ENCODE assay signal across 19 cellular contexts in genomic region chr5:94505327-94506080, GRCh38.
DNase-seq lines count a peak whose midpoint lies in the region; ATAC-seq, FAIRE-seq and TF ChIP-seq lines count a peak whose summit lies in the region.
"Had no signal": no experiment of that assay in that cellular context is flagged by ENCODE, and none has a peak within 500 bp of the region (broad histone marks: within the 10 kb centered on the region; RNA-seq: fewer than 3 reads in every experiment).

No MANE protein-coding gene starts in this region.

- H3K9me3 ChIP-seq in osteoblast (ENCODE audit: low read depth, low read length): no peaks in the 10 kb centered on the region
- H3K9me3 ChIP-seq in tibial nerve: no peaks in the 10 kb centered on the region

- no peaks in the 10 kb centered on the region for H3K79me2 ChIP-seq in osteoblast (ENCODE audit: insufficient read depth, low read length)

- peak; percentile 28 for FAIRE-seq in TTC549 (lab: Jason Lieb, UNC)
- FAIRE-seq: GM12892, HepG2 had no signal

- no peak for TF ChIP-seq POLR2A in tibial nerve (IDR thresholded peaks at IDR 0.05)

- no peak for TF ChIP-seq CTCF in osteoblast (IDR thresholded peaks at IDR 0.05; ENCODE audit: extremely low read depth, low read depth, low read length)
- TF ChIP-seq CTCF in tibial nerve (IDR thresholded peaks at IDR 0.05): no peak

- no peak for TF ChIP-seq EP300 in tibial nerve (IDR thresholded peaks at IDR 0.05)

- H4K20me1 ChIP-seq in osteoblast (ENCODE audit: insufficient read depth, low read length): no peaks in the 10 kb centered on the region

- H3K4me2 ChIP-seq in osteoblast (ENCODE audit: insufficient read depth, low read length): peak overlapping the region; percentile 20
- H3K4me2 ChIP-seq: PC-9 had no signal

- H3K27me3 ChIP-seq in osteoblast (ENCODE audit: insufficient read depth, low read length) (no peaks in the 10 kb centered on the region), tibial nerve (no peaks in the 10 kb centered on the region)

- ATAC-seq in HG02642 (IDR thresholded peaks at IDR 0.05; ENCODE audit: poor library complexity, unreplicated experiment) (no peak), HG03520 (IDR thresholded peaks at IDR 0.05; ENCODE audit: unreplicated experiment) (no peak)
- ATAC-seq: HepG2 had no signal

- H2AFZ ChIP-seq in osteoblast (ENCODE audit: low read length): no peak overlapping the region
- H2AFZ ChIP-seq: PC-9 had no signal

- H3K4me3 ChIP-seq in osteoblast (ENCODE audit: insufficient read depth, low read length) (no peak overlapping the region), tibial nerve (no peak overlapping the region)
- H3K4me3 ChIP-seq: PC-9 had no signal

- DNase-seq in AG20443 (ENCODE audit: low spot score) (peak; percentile 28), fibroblast of peridontal ligament (ENCODE audit: extremely low read depth) (peak; percentile 27), osteoblast (ENCODE audit: insufficient read length, low spot score, missing footprints) (peak; percentile 47), NCI-H1417 (lab: John Stamatoyannopoulos, UW) (no peak), tibial nerve (ENCODE audit: low spot score in 2 of 2) (no peak)
- DNase-seq: CD4-positive, CD25-positive, alpha-beta regulatory T cell; HFFc6; KG1; NCI-H1048; NCI-H146; NCI-H2081; NCI-H510A; NCI-H774; PC-9 had no signal

- H3K36me3 ChIP-seq in osteoblast (ENCODE audit: insufficient read depth, low read length) (no peaks in the 10 kb centered on the region), tibial nerve (no peaks in the 10 kb centered on the region)

- no peak overlapping the region for H3K27ac ChIP-seq in osteoblast (ENCODE audit: low read depth, low read length)
- no peak overlapping the region for H3K27ac ChIP-seq in tibial nerve
- H3K27ac ChIP-seq: PC-9 had no signal

- H3K4me1 ChIP-seq in osteoblast (ENCODE audit: insufficient read depth, low read length): peaks cover 4% of the 10 kb centered on the region
- peaks cover 0 to 6% (median 0%) of the 10 kb centered on the region in 4 donors for H3K4me1 ChIP-seq in tibial nerve

- 79 to 94% methylated on average over 3 of the region's 3 CpGs for WGBS in tibial nerve, 2 donors

Comparison
In these comparisons a context has a peak if more than half of its experiments do, and no peak if none do; other contexts are left out.
1. DNase-seq: peak in AG20443 (single experiment), fibroblast of peridontal ligament (single experiment) and osteoblast (single experiment); none in NCI-H1417 (0 of 3) and tibial nerve (0 of 2).